Comparison of ENCODE assay signal across 8 cellular contexts in the genomic region with DNA sequence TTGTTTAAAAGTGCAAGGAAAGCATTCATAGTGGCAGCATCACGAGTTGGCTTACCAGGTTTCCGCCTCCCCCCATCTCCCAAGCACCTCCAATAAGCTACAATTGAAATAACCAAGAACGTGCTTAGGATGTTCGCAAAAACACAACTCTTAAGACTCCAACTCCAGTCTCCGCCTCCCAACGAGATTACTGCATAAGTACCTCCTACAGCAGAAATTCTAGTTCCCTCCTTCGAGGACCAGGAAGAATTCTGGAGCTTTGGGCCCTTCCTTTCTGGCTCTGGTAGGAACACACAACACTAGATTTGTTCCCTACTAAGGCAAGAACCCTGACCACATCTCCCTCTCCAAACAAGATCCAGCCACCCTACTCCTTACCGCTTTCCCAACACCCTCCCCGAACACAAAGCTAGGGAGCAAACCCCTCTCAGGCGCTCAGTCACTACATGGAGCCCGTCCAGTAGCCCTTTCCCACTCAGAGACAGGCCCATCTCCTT. TPM values are rescaled to one million over a fixed set of nuclear protein-coding genes. Genes with fewer than 3 reads are reported as not detected.
DNase-seq lines count a peak whose midpoint lies in the region; ATAC-seq and TF ChIP-seq lines count a peak whose summit lies in the region.

No MANE protein-coding gene starts in this region.

- no peak for TF ChIP-seq CTCF in WI38 (IDR thresholded peaks at IDR 0.05; ENCODE audit: low read depth, low read length)
- TF ChIP-seq CTCF in mucosa of descending colon (IDR thresholded peaks at IDR 0.05): no peak
- TF ChIP-seq CTCF in tibial artery (IDR thresholded peaks at IDR 0.05): no peak

- intact Hi-C loops in mucosa of descending colon (cut with DNase I, micrococcal nuclease) (no loop called here), tibial artery (cut with DNase I; ENCODE audit: low total_unique reads) (loop anchor here (5.0 to 10.0 kb wide), 2 partner anchors 77 to 80 kb away; a partner anchor contains a TSS)

- DNase-seq in EL: peak; percentile 81
- DNase-seq in NAMALWA (ENCODE audit: low spot score): peak; percentile 77
- peak in 1 of 3 donors; percentile 64 for DNase-seq in mucosa of descending colon
- DNase-seq in tibial artery: peak in 1 of 2 donors; percentile 74
- DNase-seq in T1000 (lab: John Stamatoyannopoulos, UW): no peak
- no peak for DNase-seq in NK-92 treated with Interleukin-12 subunit alpha and Interleukin-12 subunit beta, amount 100 ng/mL, for 24 hours (lab: John Stamatoyannopoulos, UW)

- H3K27me3 ChIP-seq in endocrine pancreas (ENCODE audit: control insufficient read depth, insufficient read depth, low read length): no peaks in the 10 kb centered on the region
- H3K27me3 ChIP-seq in tibial artery: no peaks in the 10 kb centered on the region

- no peaks in the 10 kb centered on the region for H3K36me3 ChIP-seq in endocrine pancreas (ENCODE audit: control insufficient read depth, insufficient read depth, low read length)
- H3K36me3 ChIP-seq in mucosa of descending colon (ENCODE audit: low read depth): no peaks in the 10 kb centered on the region
- no peaks in the 10 kb centered on the region for H3K36me3 ChIP-seq in tibial artery

- ATAC-seq in mucosa of descending colon: peak; percentile 29

- peak overlapping the region; percentile 98 for H3K27ac ChIP-seq in tibial artery

- H3K4me1 ChIP-seq in endocrine pancreas (ENCODE audit: control insufficient read depth, insufficient read depth, low read length) (peaks cover 19% of the 10 kb centered on the region), mucosa of descending colon (ENCODE audit: low read depth) (peaks cover 13% of the 10 kb centered on the region), tibial artery (peaks cover 0 to 80% (median 47%) of the 10 kb centered on the region in 4 donors)

- H3K4me3 ChIP-seq in WI38 (ENCODE audit: low read depth, low read length): peak overlapping the region; percentile 90
- peak overlapping the region; percentile 89 for H3K4me3 ChIP-seq in endocrine pancreas (ENCODE audit: control insufficient read depth, insufficient read depth, low read length)
- peak overlapping the region; percentile 86 for H3K4me3 ChIP-seq in mucosa of descending colon
- H3K4me3 ChIP-seq in tibial artery: peak overlapping the region; percentile 78 to 88

- H3K9me3 ChIP-seq in endocrine pancreas (ENCODE audit: control insufficient read depth, low read length) (no peaks in the 10 kb centered on the region), mucosa of descending colon (no peaks in the 10 kb centered on the region), tibial artery (no peaks in the 10 kb centered on the region)

- H3K9ac ChIP-seq in endocrine pancreas (ENCODE audit: control insufficient read depth, insufficient read depth, low read length): peak overlapping the region; percentile 70

RNA-seq across cellular contexts. Expression of a gene that starts 0.7 kb away (rescaled TPM):
- total RNA-seq in mucosa of descending colon: 10 to 100 TPM; 20.9 to 22.8 (median 21.0) TPM

Comparison
In these comparisons a context has a peak if more than half of its experiments do, and no peak if none do; other contexts are left out.
1. DNase-seq: peak in EL (single experiment) and NAMALWA (single experiment); none in T1000 (single experiment) and NK-92 treated with Interleukin-12 subunit alpha and Interleukin-12 subunit beta, amount 100 ng/mL, for 24 hours (single experiment).
2. Peak in every context shown above with its lines, with median percentiles within 50 percentile points of each other: H3K4me3 ChIP-seq.